18 cellular contexts compared by ENCODE assay signal in the genomic region with DNA sequence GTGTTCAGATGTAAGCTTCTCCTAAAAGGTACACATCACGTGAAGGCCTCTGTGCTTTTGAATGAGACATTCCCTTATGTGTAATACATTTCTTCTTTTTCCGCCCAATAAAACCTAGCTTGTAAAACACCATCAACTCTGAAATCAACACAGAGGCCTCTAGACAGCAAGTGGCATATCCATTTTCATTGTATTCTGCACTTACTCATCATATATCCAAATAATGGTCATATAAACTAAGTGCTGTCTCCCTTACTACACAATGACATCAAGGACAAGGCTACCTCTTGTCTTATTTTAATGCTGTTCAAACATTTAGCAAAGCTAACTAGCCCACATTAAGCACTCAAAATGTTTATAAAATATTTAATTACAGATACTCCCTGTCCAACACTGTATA.
"Had no signal": no experiment of that assay in that cellular context is flagged by ENCODE, and none has a peak within 500 bp of the region (broad histone marks: within the 10 kb centered on the region; RNA-seq: fewer than 3 reads in every experiment).

No MANE protein-coding gene starts in this region.

- H3K4me1 Mint-ChIP-seq: activated CD4-positive, alpha-beta T cell treated with anti-CD3 and anti-CD28 coated beads, Interleukin-2, amount 10 ng/mL, durations not matched to agents 7 days and 5 days; immature natural killer cell; naive thymus-derived CD4-positive, alpha-beta T cell had no signal

- ATAC-seq: activated CD8-positive, alpha-beta T cell treated with anti-CD3 and anti-CD28 coated beads, Interleukin-2, amount 10 ng/mL, durations not matched to agents 7 days and 5 days; activated T-cell treated with anti-CD3 and anti-CD28 coated beads, Interleukin-2, amount 50 U/mL, for 4 hours; body of pancreas; effector memory CD8-positive, alpha-beta T cell; naive thymus-derived CD4-positive, alpha-beta T cell; stimulated activated naive CD8-positive, alpha-beta T cell treated with anti-CD3 and anti-CD28 coated beads, Interleukin-15, Interleukin-2, amounts not matched to agents 100 U/mL and 50 U/mL, for 24 hours had no signal

- H3K27me3 ChIP-seq: body of pancreas, esophagus squamous epithelium, right atrium auricular region had no signal

- H3K27ac ChIP-seq: body of pancreas, esophagus squamous epithelium, prostate gland, right atrium auricular region had no signal

- H3K27me3 Mint-ChIP-seq: activated CD4-positive, alpha-beta T cell treated with anti-CD3 and anti-CD28 coated beads, Interleukin-2, amount 10 ng/mL, durations not matched to agents 7 days and 5 days; effector memory CD8-positive, alpha-beta T cell; naive thymus-derived CD4-positive, alpha-beta T cell; type B pancreatic cell had no signal

- H3K36me3 ChIP-seq: esophagus squamous epithelium, prostate gland, right atrium auricular region had no signal

- H3K9me3 ChIP-seq: body of pancreas, esophagus squamous epithelium, prostate gland, right atrium auricular region had no signal

- H3K4me1 ChIP-seq: body of pancreas, esophagus squamous epithelium, prostate gland, right atrium auricular region had no signal

- H3K4me3 Mint-ChIP-seq: activated CD4-positive, alpha-beta T cell treated with anti-CD3 and anti-CD28 coated beads, Interleukin-2, amount 10 ng/mL, durations not matched to agents 7 days and 5 days; activated CD8-positive, alpha-beta T cell treated with anti-CD3 and anti-CD28 coated beads, Interleukin-2, amount 10 ng/mL, durations not matched to agents 7 days and 5 days; activated naive CD4-positive, alpha-beta T cell treated with anti-CD3 and anti-CD28 coated beads for 36 hours; activated T-cell treated with anti-CD3 and anti-CD28 coated beads, Interleukin-2, amount 50 U/mL, for 4 hours; effector memory CD8-positive, alpha-beta T cell; immature natural killer cell; naive thymus-derived CD4-positive, alpha-beta T cell; type B pancreatic cell had no signal

- H3K36me3 Mint-ChIP-seq: immature natural killer cell; naive thymus-derived CD4-positive, alpha-beta T cell; type B pancreatic cell had no signal

- DNase-seq: activated CD4-positive, alpha-beta T cell treated with anti-CD3 and anti-CD28 coated beads, Interleukin-2, amount 10 ng/mL, durations not matched to agents 7 days and 5 days; activated CD8-positive, alpha-beta memory T cell treated with anti-CD3 and anti-CD28 coated beads, Interleukin-2, amount 50 U/mL, for 4 hours; activated CD8-positive, alpha-beta T cell treated with anti-CD3 and anti-CD28 coated beads, Interleukin-2, amount 10 ng/mL, durations not matched to agents 7 days and 5 days; activated naive CD4-positive, alpha-beta T cell treated with anti-CD3 and anti-CD28 coated beads for 36 hours; activated T-cell treated with anti-CD3 and anti-CD28 coated beads, Interleukin-2, amount 50 U/mL, for 4 hours; body of pancreas; caudate nucleus; effector memory CD8-positive, alpha-beta T cell; esophagus squamous epithelium; immature natural killer cell; kidney glomerular epithelial cell; mesenchymal stem cell; naive thymus-derived CD4-positive, alpha-beta T cell; stimulated activated naive CD8-positive, alpha-beta T cell treated with anti-CD3 and anti-CD28 coated beads, Interleukin-15, Interleukin-2, amounts not matched to agents 100 U/mL and 50 U/mL, for 24 hours; T-helper 9 cell had no signal

- H3K4me3 ChIP-seq: body of pancreas, esophagus squamous epithelium, prostate gland, right atrium auricular region had no signal

- H3K9me3 Mint-ChIP-seq: activated CD4-positive, alpha-beta T cell treated with anti-CD3 and anti-CD28 coated beads, Interleukin-2, amount 10 ng/mL, durations not matched to agents 7 days and 5 days; activated naive CD4-positive, alpha-beta T cell treated with anti-CD3 and anti-CD28 coated beads for 36 hours; activated T-cell treated with anti-CD3 and anti-CD28 coated beads, Interleukin-2, amount 50 U/mL, for 4 hours; type B pancreatic cell had no signal

- H3K27ac Mint-ChIP-seq: activated CD4-positive, alpha-beta T cell treated with anti-CD3 and anti-CD28 coated beads, Interleukin-2, amount 10 ng/mL, durations not matched to agents 7 days and 5 days; activated CD8-positive, alpha-beta T cell treated with anti-CD3 and anti-CD28 coated beads, Interleukin-2, amount 10 ng/mL, durations not matched to agents 7 days and 5 days; activated naive CD4-positive, alpha-beta T cell treated with anti-CD3 and anti-CD28 coated beads for 36 hours; effector memory CD8-positive, alpha-beta T cell; immature natural killer cell; naive thymus-derived CD4-positive, alpha-beta T cell; type B pancreatic cell had no signal
